In the genomic region with DNA sequence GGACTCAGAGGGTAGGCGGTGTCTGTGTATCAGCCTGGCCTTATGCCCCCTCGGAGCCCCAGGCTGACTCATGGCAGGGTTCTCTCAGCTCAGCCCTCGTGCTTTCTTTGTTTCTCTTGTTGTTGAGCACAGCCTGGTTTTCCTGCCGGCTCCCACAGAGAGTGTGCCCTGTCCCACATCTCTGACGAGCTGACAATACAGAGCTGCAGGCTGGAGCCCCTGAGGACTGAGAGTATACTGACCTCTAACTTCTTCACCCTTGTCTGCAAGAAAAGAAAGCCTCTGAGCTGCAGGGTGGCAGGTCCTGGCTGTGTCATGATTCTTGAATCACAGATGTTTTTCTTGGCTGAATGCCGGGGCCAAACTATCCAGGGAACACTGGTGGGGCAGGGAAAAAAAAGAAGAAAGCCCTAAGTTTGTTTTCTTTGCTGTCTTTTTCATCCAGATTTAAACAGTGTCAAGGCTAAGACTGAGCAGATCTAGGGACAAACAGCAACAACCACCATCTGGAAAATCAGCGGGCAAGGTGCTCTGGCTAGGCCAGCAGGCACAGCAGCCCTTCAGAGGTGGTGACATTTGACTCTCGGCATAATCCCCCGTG, we compare ENCODE assay signal across 9 cellular contexts.
DNase-seq lines count a peak whose midpoint lies in the region; TF ChIP-seq lines count a peak whose summit lies in the region.
"Had no signal": no experiment of that assay in that cellular context is flagged by ENCODE, and none has a peak within 500 bp of the region (broad histone marks: within the 10 kb centered on the region; RNA-seq: fewer than 3 reads in every experiment).

No MANE protein-coding gene starts in this region.

- H3K27me3 ChIP-seq in parathyroid adenoma (ENCODE audit: control insufficient read depth, insufficient read depth, low read length) (no peaks in the 10 kb centered on the region), WERI-Rb-1 (ENCODE audit: insufficient read depth, low read depth, severe bottlenecking) (no peaks in the 10 kb centered on the region)

- DNase-seq in DMS 273 treated with DMSO at 0.1 percent for 48 hours (lab: John Stamatoyannopoulos, UW) (peak; percentile 20), RPMI8226 (peak; percentile 12), fibroblast of the conjunctiva (ENCODE audit: low read depth) (peak; percentile 43), cerebellum (ENCODE audit: low spot score) (no peak), DMS153 treated with DMSO at 0.1 percent for 48 hours (lab: John Stamatoyannopoulos, UW; ENCODE audit: unreplicated experiment) (no peak), NCI-H345 (lab: John Stamatoyannopoulos, UW) (no peak), WERI-Rb-1 (no peak)
- DNase-seq: natural killer cell had no signal

- H3K36me3 ChIP-seq in parathyroid adenoma (ENCODE audit: control insufficient read depth, insufficient read depth, low read length) (no peaks in the 10 kb centered on the region), WERI-Rb-1 (no peaks in the 10 kb centered on the region)

- H3K4me1 ChIP-seq in parathyroid adenoma: no peaks in the 10 kb centered on the region

- peak overlapping the region; percentile 4 for H2AFZ ChIP-seq in parathyroid adenoma

- no peak overlapping the region for H3K9ac ChIP-seq in parathyroid adenoma

- TF ChIP-seq CTCF in parathyroid adenoma (IDR thresholded peaks at IDR 0.05) (no peak), WERI-Rb-1 (IDR thresholded peaks at IDR 0.05; ENCODE audit: low read depth, low read length) (no peak)

- H3K27ac ChIP-seq in parathyroid adenoma: no peak overlapping the region
- H3K27ac ChIP-seq in WERI-Rb-1: no peak overlapping the region

- H3K4me2 ChIP-seq in parathyroid adenoma (ENCODE audit: low read length): no peak overlapping the region

- H3K9me3 ChIP-seq in parathyroid adenoma (ENCODE audit: control insufficient read depth, low read length) (no peaks in the 10 kb centered on the region), WERI-Rb-1 (ENCODE audit: severe bottlenecking) (no peaks in the 10 kb centered on the region)

- no peak overlapping the region for H3K4me3 ChIP-seq in parathyroid adenoma (ENCODE audit: low read depth, low read length)
- no peak overlapping the region for H3K4me3 ChIP-seq in WERI-Rb-1 (ENCODE audit: low read depth, low read length)

- no peaks in the 10 kb centered on the region for H3K79me2 ChIP-seq in parathyroid adenoma

Comparison
In these comparisons a context has a peak if more than half of its experiments do, and no peak if none do; other contexts are left out.
1. DNase-seq: peak in DMS 273 treated with DMSO at 0.1 percent for 48 hours (single experiment), RPMI8226 (single experiment) and fibroblast of the conjunctiva (single experiment); none in cerebellum (single experiment), DMS153 treated with DMSO at 0.1 percent for 48 hours (single experiment), NCI-H345 (single experiment) and WERI-Rb-1 (single experiment).